In genomic region chr3:37855363-37855970, GRCh38 we compare ENCODE assay signal across 1 cellular context.
TF ChIP-seq lines count a peak whose summit lies in the region.

No MANE protein-coding gene starts in this region.

TF ChIP-seq in K562, 482 proteins besides CTCF, POLR2A, EP300 and RAD21 (continued from another document and continues in another):
- TF ChIP-seq RREB1 (CRISPR knock-in tag; IDR thresholded peaks at IDR 0.05) (0 out of 2 replicates have a peak, but pooled peaks have one; percentile 75), TBL1XR1 (IDR thresholded peaks at IDR 0.05; ENCODE audit: low read length in 2 of 2) (no peak), MED1 (CRISPR knock-in tag; IDR thresholded peaks at IDR 0.05; ENCODE audit: borderline replicate concordance) (no peak), CREM (IDR thresholded peaks at IDR 0.05; ENCODE audit: low read depth) (0 out of 2 replicates have a peak, but pooled peaks have one; percentile 30), ARNT (IDR thresholded peaks at IDR 0.05) (peak in 1 of 2 experiments; percentile 31; a peak in 1 of 4 replicates), PATZ1 (CRISPR knock-in tag; IDR thresholded peaks at IDR 0.05; ENCODE audit: borderline replicate concordance) (0 out of 2 replicates have a peak, but pooled peaks have one; percentile 26), TFAP4 (CRISPR knock-in tag; IDR thresholded peaks at IDR 0.05; ENCODE audit: borderline replicate concordance) (peak; percentile 77), RBM17 (IDR thresholded peaks at IDR 0.05; ENCODE audit: borderline replicate concordance, low read depth, low read length) (no peak), XRCC5 (IDR thresholded peaks at IDR 0.05; ENCODE audit: low read depth, low read length) (peak; percentile 78; the same call in 1 of the 2 replicates), BRF2 (IDR thresholded peaks at IDR 0.05; ENCODE audit: borderline replicate concordance, insufficient read depth, insufficient read length) (no peak), MEF2D (tag; conservative IDR thresholded peaks at IDR 0.05; ENCODE audit: low read depth) (no peak), CC2D1A (IDR thresholded peaks at IDR 0.05) (peak; percentile 72), TEAD1 (CRISPR knock-in tag; IDR thresholded peaks at IDR 0.05) (peak; percentile 20 to 85; a peak in 2 of 4 replicates), SMARCB1 (IDR thresholded peaks at IDR 0.05; ENCODE audit: insufficient read length, low read depth) (no peak), ZEB2 (IDR thresholded peaks at IDR 0.05) (no peak), MYNN (IDR thresholded peaks at IDR 0.05) (0 out of 2 replicates have a peak, but pooled peaks have one; percentile 34), MYNN (CRISPR knock-in tag; IDR thresholded peaks at IDR 0.05) (no peak), HLTF (IDR thresholded peaks at IDR 0.05) (no peak), IRF9 (tag; IDR thresholded peaks at IDR 0.05) (no peak), MAFK (IDR thresholded peaks at IDR 0.05; ENCODE audit: low read length) (0 out of 2 replicates have a peak, but pooled peaks have one; percentile 8), RCOR1 (IDR thresholded peaks at IDR 0.05; ENCODE audit: borderline replicate concordance in 1 of 2, low read depth in 2 of 2, low read length in 2 of 2) (peak in 1 of 2 experiments; percentile 55; a peak in 1 of 4 replicates), ILK (tag; IDR thresholded peaks at IDR 0.05; ENCODE audit: borderline replicate concordance, low read depth) (no peak), RB1 (IDR thresholded peaks at IDR 0.05; ENCODE audit: low read depth) (peak; percentile 54), SIN3B (IDR thresholded peaks at IDR 0.05; ENCODE audit: low read depth) (no peak), CTBP1 (IDR thresholded peaks at IDR 0.05; ENCODE audit: borderline replicate concordance) (peak; percentile 64), STAT6 (CRISPR knock-in tag; IDR thresholded peaks at IDR 0.05) (0 out of 2 replicates have a peak, but pooled peaks have one; percentile 72), HDGF (IDR thresholded peaks at IDR 0.05) (0 out of 2 replicates have a peak, but pooled peaks have one; percentile 63), JUND (IDR thresholded peaks at IDR 0.05; ENCODE audit: borderline replicate concordance, low read depth, low read length) (peak; percentile 33; the same call in 1 of the 2 replicates), JUND (tag; IDR thresholded peaks at IDR 0.05; ENCODE audit: borderline replicate concordance, low read depth, low read length) (no peak), ZZZ3 (IDR thresholded peaks at IDR 0.05) (no peak), STAG1 (CRISPR knock-in tag; IDR thresholded peaks at IDR 0.05; ENCODE audit: borderline replicate concordance) (peak; percentile 81), SPI1 (IDR thresholded peaks at IDR 0.05; ENCODE audit: borderline replicate concordance, low read depth, low read length) (peak; percentile 54; the same call in 1 of the 2 replicates), CTCFL (IDR thresholded peaks at IDR 0.05; ENCODE audit: borderline replicate concordance, insufficient read depth, low read depth, low read length, poor library complexity, severe bottlenecking) (peak; percentile 18), DEAF1 (CRISPR knock-in tag; IDR thresholded peaks at IDR 0.05) (peak; percentile 98), ZHX1 (conservative IDR thresholded peaks at IDR 0.05; ENCODE audit: low read length) (0 out of 2 replicates have a peak, but pooled peaks have one; percentile 61), HMG20A (CRISPR knock-in tag; conservative IDR thresholded peaks at IDR 0.05) (no peak), SMC3 (conservative IDR thresholded peaks at IDR 0.05; ENCODE audit: insufficient read depth, low read depth, low read length) (peak; percentile 98), KDM1A (IDR thresholded peaks at IDR 0.05) (peak; percentile 16 to 46; a peak in 3 of 4 replicates)
